In genomic region chr4:111788046-111788642, GRCh38 we compare ENCODE assay signal across 20 cellular contexts.
A peak's percentile ranks its signal among the peaks of the same experiment; 100 is the strongest.
DNase-seq lines count a peak whose midpoint lies in the region; ATAC-seq and TF ChIP-seq lines count a peak whose summit lies in the region.
"Had no signal": no experiment of that assay in that cellular context is flagged by ENCODE, and none has a peak within 500 bp of the region (broad histone marks: within the 10 kb centered on the region; RNA-seq: fewer than 3 reads in every experiment).

No MANE protein-coding gene starts in this region.

- H2BK15ac ChIP-seq in mesendoderm (replicated peaks; ENCODE audit: low read depth), result no peak overlapping the region

- TF ChIP-seq POLR2A in prostate gland (IDR thresholded peaks at IDR 0.05), result no peak

- H3K27me3 ChIP-seq in mesendoderm (ENCODE audit: insufficient read depth, low read length, poor library complexity) (no peaks in the 10 kb centered on the region), prostate gland (replicated peaks; ENCODE audit: insufficient read depth) (no peaks in the 10 kb centered on the region)
- no peaks in the 10 kb centered on the region for H3K27me3 ChIP-seq in CD8-positive, alpha-beta T cell (ENCODE audit: insufficient read depth, low read length)
- H3K27me3 ChIP-seq: BLaER1 treated with 17β-estradiol and CSF1 and Interleukin-3, amounts not matched to agents 10 nM and 100 nM; SJCRH30; upper lobe of left lung had no signal

- no peak for TF ChIP-seq CTCF in endothelial cell (IDR thresholded peaks at IDR 0.05; ENCODE audit: unreplicated experiment)
- no peak for TF ChIP-seq CTCF in type B pancreatic cell (conservative IDR thresholded peaks at IDR 0.05)
- TF ChIP-seq CTCF in prostate gland (IDR thresholded peaks at IDR 0.05), result no peak
- TF ChIP-seq CTCF in CD8-positive, alpha-beta T cell (IDR thresholded peaks at IDR 0.05), result no peak

- ATAC-seq in CD8-positive, alpha-beta T cell, result no peak
- ATAC-seq in Right ventricle myocardium superior (ENCODE audit: poor library complexity), result no peak
- ATAC-seq: left ventricle myocardium superior; stimulated activated naive B cell treated with anti-CD40 and anti-IgM and Interleukin-4, amounts not matched to agents 10 μg/mL and 1 μg/mL and 100 μg/mL, for 72 hours had no signal

- no peak overlapping the region for H3K4ac ChIP-seq in mesendoderm (ENCODE audit: low read depth, low read length)

- no peak overlapping the region for H2AK5ac ChIP-seq in mesendoderm (ENCODE audit: low read length)

- POLR2A ChIA-PET in CD8-positive, alpha-beta T cell (lab: Charles Lee), result no interaction called here

- H3K27me3 Mint-ChIP-seq in endothelial cell (ENCODE audit: unreplicated experiment) (no peaks in the 10 kb centered on the region), type B pancreatic cell (peaks cover 51% of the 10 kb centered on the region)
- no peaks in the 10 kb centered on the region for H3K27me3 Mint-ChIP-seq in CD8-positive, alpha-beta T cell (ENCODE audit: low read depth)

- no peak overlapping the region for H4K8ac ChIP-seq in mesendoderm (ENCODE audit: low read depth, low read length)

- H3K23ac ChIP-seq in mesendoderm (ENCODE audit: low read length), result peak overlapping the region; percentile 30

- H3K27ac ChIP-seq in mesendoderm (ENCODE audit: low read depth, low read length), result no peak overlapping the region
- no peak overlapping the region for H3K27ac ChIP-seq in prostate gland
- H3K27ac ChIP-seq in CD8-positive, alpha-beta T cell (ENCODE audit: low read depth, low read length), result no peak overlapping the region
- H3K27ac ChIP-seq: BLaER1 treated with 17β-estradiol and CSF1 and Interleukin-3, amounts not matched to agents 10 nM and 100 nM; KMS-11; SJCRH30; upper lobe of left lung had no signal

- peak overlapping the region; percentile 23 for H3K4me2 ChIP-seq in mesendoderm (ENCODE audit: low read length)
- H3K4me2 ChIP-seq: BLaER1 treated with 17β-estradiol and CSF1 and Interleukin-3, amounts not matched to agents 10 nM and 100 nM; KMS-11 had no signal

- H3K79me1 ChIP-seq in mesendoderm (ENCODE audit: low read length), result no peaks in the 10 kb centered on the region

- H3K36me3 ChIP-seq in mesendoderm (ENCODE audit: control insufficient read depth, insufficient read depth, low read length) (no peaks in the 10 kb centered on the region), prostate gland (no peaks in the 10 kb centered on the region)
- no peaks in the 10 kb centered on the region for H3K36me3 ChIP-seq in CD8-positive, alpha-beta T cell (ENCODE audit: insufficient read depth, low read length)
- H3K36me3 ChIP-seq: BLaER1 treated with 17β-estradiol and CSF1 and Interleukin-3, amounts not matched to agents 10 nM and 100 nM; SJCRH30; upper lobe of left lung had no signal

- H4K5ac ChIP-seq in mesendoderm (ENCODE audit: low read length), result no peak overlapping the region

- H2BK120ac ChIP-seq in mesendoderm (ENCODE audit: low read depth, low read length), result no peak overlapping the region

- peak overlapping the region; percentile 41 for H3K9ac ChIP-seq in mesendoderm (ENCODE audit: low read length)
- H3K9ac ChIP-seq: BLaER1 treated with 17β-estradiol and CSF1 and Interleukin-3, amounts not matched to agents 10 nM and 100 nM; KMS-11 had no signal

- no peaks in the 10 kb centered on the region for H3K9me3 Mint-ChIP-seq in endothelial cell (ENCODE audit: unreplicated experiment)
- no peaks in the 10 kb centered on the region for H3K9me3 Mint-ChIP-seq in type B pancreatic cell
- no peaks in the 10 kb centered on the region for H3K9me3 Mint-ChIP-seq in CD8-positive, alpha-beta T cell
- H3K9me3 Mint-ChIP-seq: stimulated activated naive B cell treated with anti-CD40 and anti-IgM and Interleukin-4, amounts not matched to agents 10 μg/mL and 1 μg/mL and 100 μg/mL, for 72 hours had no signal

- intact Hi-C loops in prostate gland (cut with DNase I), result no loop called here
- intact Hi-C loops in CD8-positive, alpha-beta T cell (cut with DNase I, micrococcal nuclease), result no loop called here
- intact Hi-C loops in Right ventricle myocardium superior (cut with DNase I), result no loop called here

- no peaks in the 10 kb centered on the region for H3K36me3 Mint-ChIP-seq in endothelial cell (ENCODE audit: low read depth, unreplicated experiment)
- no peaks in the 10 kb centered on the region for H3K36me3 Mint-ChIP-seq in type B pancreatic cell
- H3K36me3 Mint-ChIP-seq in CD8-positive, alpha-beta T cell, result no peaks in the 10 kb centered on the region
- H3K36me3 Mint-ChIP-seq: stimulated activated naive B cell treated with anti-CD40 and anti-IgM and Interleukin-4, amounts not matched to agents 10 μg/mL and 1 μg/mL and 100 μg/mL, for 72 hours had no signal

- peaks cover 6% of the 10 kb centered on the region for H3K4me1 Mint-ChIP-seq in endothelial cell (ENCODE audit: unreplicated experiment)
- peaks cover 11% of the 10 kb centered on the region for H3K4me1 Mint-ChIP-seq in type B pancreatic cell (ENCODE audit: unreplicated experiment)
- no peaks in the 10 kb centered on the region for H3K4me1 Mint-ChIP-seq in CD8-positive, alpha-beta T cell (ENCODE audit: low read depth)
- H3K4me1 Mint-ChIP-seq: stimulated activated naive B cell treated with anti-CD40 and anti-IgM and Interleukin-4, amounts not matched to agents 10 μg/mL and 1 μg/mL and 100 μg/mL, for 72 hours had no signal

- no CpG with 5 or more reads among the region's 22 CpGs for WGBS in mesendoderm (ENCODE audit: extremely low coverage, insufficient coverage, low lambda C conversion rate)
- 13% methylated on average over 22 of the region's 22 CpGs for WGBS in prostate gland

- no peak overlapping the region for H2BK5ac ChIP-seq in mesendoderm (ENCODE audit: low read length)

- H3K27ac Mint-ChIP-seq in endothelial cell (ENCODE audit: unreplicated experiment), result no peak overlapping the region
- H3K27ac Mint-ChIP-seq in type B pancreatic cell, result no peak overlapping the region
- no peak overlapping the region for H3K27ac Mint-ChIP-seq in CD8-positive, alpha-beta T cell
- H3K27ac Mint-ChIP-seq: stimulated activated naive B cell treated with anti-CD40 and anti-IgM and Interleukin-4, amounts not matched to agents 10 μg/mL and 1 μg/mL and 100 μg/mL, for 72 hours had no signal

- H3K4me3 Mint-ChIP-seq in endothelial cell (ENCODE audit: unreplicated experiment) (peak overlapping the region; percentile 49), type B pancreatic cell (peak overlapping the region; percentile 70)
- no peak overlapping the region for H3K4me3 Mint-ChIP-seq in CD8-positive, alpha-beta T cell
- H3K4me3 Mint-ChIP-seq: stimulated activated naive B cell treated with anti-CD40 and anti-IgM and Interleukin-4, amounts not matched to agents 10 μg/mL and 1 μg/mL and 100 μg/mL, for 72 hours had no signal

- H3K18ac ChIP-seq in mesendoderm (ENCODE audit: low read length), result peak overlapping the region; percentile 9

- peak overlapping the region; percentile 71 for H3K56ac ChIP-seq in mesendoderm (ENCODE audit: low read length)

- DNase-seq in NCI-H524 (lab: John Stamatoyannopoulos, UW) (peak; percentile 70 to 82), NCI-H524 treated with DMSO at 0.1 percent for 48 hours (lab: John Stamatoyannopoulos, UW) (no peak), endothelial cell (ENCODE audit: low spot score) (peak; percentile 16), mesendoderm (peak; percentile 61), type B pancreatic cell (ENCODE audit: extremely low spot score, unreplicated experiment) (no peak), prostate gland (ENCODE audit: low spot score) (no peak), Right ventricle myocardium superior (no peak)
- no peak for DNase-seq in CD8-positive, alpha-beta T cell
- DNase-seq: activated CD4-positive, CD25-positive, alpha-beta regulatory T cell; central memory CD4-positive, alpha-beta T cell; effector memory CD4-positive, alpha-beta T cell; left ventricle myocardium superior; NCI-H1092 treated with DMSO at 0.1 percent for 48 hours; SJCRH30; stimulated activated CD4-positive, alpha-beta T cell treated with anti-CD3 and anti-CD28 coated beads, Interleukin-15, amount 100 ng/mL, for 24 hours; stimulated activated naive B cell treated with anti-CD40 and anti-IgM and Interleukin-4, amounts not matched to agents 10 μg/mL and 1 μg/mL and 100 μg/mL, for 72 hours; T-helper 2 cell had no signal

- CTCF ChIA-PET in CD8-positive, alpha-beta T cell (lab: Charles Lee), result no interaction called here

- H3K4me3 ChIP-seq in mesendoderm (ENCODE audit: low read length), result no peak overlapping the region
- no peak overlapping the region for H3K4me3 ChIP-seq in prostate gland
- no peak overlapping the region for H3K4me3 ChIP-seq in CD8-positive, alpha-beta T cell (ENCODE audit: low read depth, low read length)
- H3K4me3 ChIP-seq: BLaER1 treated with 17β-estradiol and CSF1 and Interleukin-3, amounts not matched to agents 10 nM and 100 nM; SJCRH30; upper lobe of left lung had no signal

- no peaks in the 10 kb centered on the region for H3K79me2 ChIP-seq in mesendoderm (ENCODE audit: control insufficient read depth, insufficient read depth, low read length)

- H3K4me1 ChIP-seq in mesendoderm (ENCODE audit: control insufficient read depth, low read depth, low read length) (peaks cover 2% of the 10 kb centered on the region), prostate gland (replicated peaks) (no peaks in the 10 kb centered on the region)
- no peaks in the 10 kb centered on the region for H3K4me1 ChIP-seq in CD8-positive, alpha-beta T cell (ENCODE audit: insufficient read depth, low read length)
- H3K4me1 ChIP-seq: BLaER1 treated with 17β-estradiol and CSF1 and Interleukin-3, amounts not matched to agents 10 nM and 100 nM; SJCRH30; upper lobe of left lung had no signal

- H3K9me3 ChIP-seq in prostate gland, result no peaks in the 10 kb centered on the region
- no peaks in the 10 kb centered on the region for H3K9me3 ChIP-seq in CD8-positive, alpha-beta T cell (ENCODE audit: low read length)
- H3K9me3 ChIP-seq: BLaER1 treated with 17β-estradiol and CSF1 and Interleukin-3, amounts not matched to agents 10 nM and 100 nM; SJCRH30; upper lobe of left lung had no signal

Comparison
In these comparisons a context has a peak if more than half of its experiments do, and no peak if none do; other contexts are left out.
1. DNase-seq: peak in NCI-H524 (2 of 2), endothelial cell (single experiment) and mesendoderm (single experiment); none in NCI-H524 treated with DMSO at 0.1 percent for 48 hours (single experiment), type B pancreatic cell (single experiment), prostate gland (single experiment), CD8-positive, alpha-beta T cell (0 of 7) and Right ventricle myocardium superior (single experiment).